ENCODE assay signal across 8 cellular contexts in the genomic region with DNA sequence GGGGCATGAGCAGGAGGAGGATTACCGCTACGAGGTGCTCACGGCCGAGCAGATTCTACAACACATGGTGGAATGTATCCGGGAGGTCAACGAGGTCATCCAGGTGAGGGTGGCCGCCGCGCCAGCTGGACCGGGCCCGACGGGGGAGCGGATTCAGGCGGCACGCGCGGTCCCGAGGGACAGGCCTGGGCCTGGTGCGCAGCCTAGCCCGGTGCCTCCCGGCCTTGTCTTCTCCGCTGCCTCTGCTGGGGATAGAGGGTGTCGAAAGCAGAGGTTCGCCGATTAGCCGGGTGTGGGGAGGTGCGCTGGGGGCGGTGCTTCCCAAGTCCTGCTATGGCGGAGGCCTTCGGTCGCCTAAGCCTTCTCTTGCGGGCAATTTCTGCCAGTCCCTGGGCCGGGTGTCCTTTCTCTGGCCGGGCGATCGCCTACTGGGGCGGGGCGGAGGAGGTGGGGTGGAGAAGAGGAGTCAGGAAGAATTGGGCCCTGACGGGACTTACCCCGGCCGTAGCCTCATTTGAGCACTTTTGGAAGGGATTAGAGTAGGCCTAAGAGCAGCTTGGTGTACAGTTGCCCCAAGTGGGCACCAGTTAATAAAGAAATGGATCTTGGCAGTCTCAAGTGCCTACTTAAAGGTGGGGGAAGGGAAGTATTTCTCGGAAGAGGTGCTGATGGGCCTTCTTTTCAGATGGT. TPM values are rescaled to one million over a fixed set of nuclear protein-coding genes. Genes with fewer than 3 reads are reported as not detected.
DNase-seq lines count a peak whose midpoint lies in the region; ATAC-seq and TF ChIP-seq lines count a peak whose summit lies in the region.

No MANE protein-coding gene starts in this region.

- BruUV-seq in Caco-2 (replicated peaks; lab: Mats Ljungman, UMichigan): no TSS peak

- POLR2A ChIA-PET in Caco-2 (lab: Charles Lee): interaction anchor here (0.6 kb wide), 1 partner anchor 1899 kb away, joined by 5 read pairs; no protein-coding TSS in a partner anchor

- TF ChIP-seq CTCF in Caco-2 (IDR thresholded peaks at IDR 0.05; ENCODE audit: insufficient read depth in 1 of 2, low read depth in 1 of 2, low read length in 1 of 2, severe bottlenecking in 1 of 2, unreplicated experiment in 1 of 2): no peak

- peak overlapping the region; percentile 100 for H3K4me3 ChIP-seq in Caco-2 (ENCODE audit: low read depth, low read length)

- H3K4me1 ChIP-seq in Caco-2: peaks cover 6% of the 10 kb centered on the region; the same call in 1 of the 2 replicates

- peaks cover 7% of the 10 kb centered on the region for H3K4me1 Mint-ChIP-seq in Caco-2 (ENCODE audit: low read depth, unreplicated experiment)
- peaks cover 36 to 45% of the 10 kb centered on the region in 2 donors for H3K4me1 Mint-ChIP-seq in natural killer cell treated with Interleukin-12 subunit alpha and Interleukin-12 subunit beta and Interleukin-15 and Interleukin-18, amount 100 ng/mL, for 72 hours (ENCODE audit: low read depth in 2 of 2)

- CTCF ChIA-PET in Caco-2 (lab: Charles Lee): no interaction called here

- peak; percentile 78 to 82 for DNase-seq in Caco-2
- peak; percentile 63 for DNase-seq in HuH-7 (ENCODE audit: low spot score)
- DNase-seq in RKO (ENCODE audit: low spot score): peak; percentile 79
- peak; percentile 66 to 71 for DNase-seq in activated T-helper 1 cell treated with anti-CD3 and anti-CD28 coated beads, Interleukin-2, amount 50 U/mL, for 16 hours (ENCODE audit: low read depth in 1 of 2, low spot score in 1 of 2)
- peak; percentile 74 for DNase-seq in fibroblast of peridontal ligament (ENCODE audit: extremely low read depth)
- DNase-seq in natural killer cell treated with Interleukin-12 subunit alpha and Interleukin-12 subunit beta and Interleukin-15 and Interleukin-18, amount 100 ng/mL, for 72 hours (ENCODE audit: low spot score): peak; percentile 85
- peak; percentile 79 for DNase-seq in stimulated activated naive CD8-positive, alpha-beta T cell treated with anti-CD3 and anti-CD28 coated beads, Interleukin-15, Interleukin-2, amounts not matched to agents 100 U/mL and 50 U/mL, for 24 hours

- peak; percentile 30 for ATAC-seq in GM21423 (IDR thresholded peaks at IDR 0.05; ENCODE audit: unreplicated experiment)
- ATAC-seq in natural killer cell treated with Interleukin-12 subunit alpha and Interleukin-12 subunit beta and Interleukin-15 and Interleukin-18, amount 100 ng/mL, for 72 hours: peak; percentile 76 to 77
- ATAC-seq in stimulated activated naive CD8-positive, alpha-beta T cell treated with anti-CD3 and anti-CD28 coated beads, Interleukin-15, Interleukin-2, amounts not matched to agents 100 U/mL and 50 U/mL, for 24 hours: peak; percentile 69

- H3K27me3 ChIP-seq in Caco-2 (replicated peaks; ENCODE audit: control insufficient read depth, insufficient read depth, low read length): no peaks in the 10 kb centered on the region

- intact Hi-C loops in Caco-2 (cut with micrococcal nuclease; ENCODE audit: unreplicated experiment): loop anchor here (10.0 kb wide), 2 partner anchors 110 to 130 kb away; no protein-coding TSS in a partner anchor

- peak overlapping the region; percentile 99 for H3K27ac Mint-ChIP-seq in Caco-2 (ENCODE audit: unreplicated experiment)
- peak overlapping the region; percentile 92 to 95 for H3K27ac Mint-ChIP-seq in natural killer cell treated with Interleukin-12 subunit alpha and Interleukin-12 subunit beta and Interleukin-15 and Interleukin-18, amount 100 ng/mL, for 72 hours

- no peaks in the 10 kb centered on the region for H3K9me3 ChIP-seq in Caco-2

- H3K36me3 Mint-ChIP-seq in Caco-2 (ENCODE audit: insufficient read depth, unreplicated experiment): peaks cover 56% of the 10 kb centered on the region
- peaks cover 4% of the 10 kb centered on the region for H3K36me3 Mint-ChIP-seq in natural killer cell treated with Interleukin-12 subunit alpha and Interleukin-12 subunit beta and Interleukin-15 and Interleukin-18, amount 100 ng/mL, for 72 hours

- H3K4me3 Mint-ChIP-seq in Caco-2 (ENCODE audit: unreplicated experiment): peak overlapping the region; percentile 93
- peak overlapping the region; percentile 97 for H3K4me3 Mint-ChIP-seq in natural killer cell treated with Interleukin-12 subunit alpha and Interleukin-12 subunit beta and Interleukin-15 and Interleukin-18, amount 100 ng/mL, for 72 hours

- H3K27me3 Mint-ChIP-seq in Caco-2 (ENCODE audit: insufficient read depth, unreplicated experiment): no peaks in the 10 kb centered on the region
- no peaks in the 10 kb centered on the region for H3K27me3 Mint-ChIP-seq in natural killer cell treated with Interleukin-12 subunit alpha and Interleukin-12 subunit beta and Interleukin-15 and Interleukin-18, amount 100 ng/mL, for 72 hours

- no peaks in the 10 kb centered on the region for H3K9me3 Mint-ChIP-seq in Caco-2 (ENCODE audit: unreplicated experiment)
- no peaks in the 10 kb centered on the region for H3K9me3 Mint-ChIP-seq in natural killer cell treated with Interleukin-12 subunit alpha and Interleukin-12 subunit beta and Interleukin-15 and Interleukin-18, amount 100 ng/mL, for 72 hours

- H3K36me3 ChIP-seq in Caco-2 (ENCODE audit: control insufficient read depth, insufficient read depth, low read length): no peaks in the 10 kb centered on the region

RNA-seq across cellular contexts. Expression of gene ARIH1, which starts 0.9 kb away (rescaled TPM):
- total RNA-seq in Caco-2 (2022): 116 and 126 TPM in 2 replicates
- total RNA-seq in natural killer cell treated with Interleukin-12 subunit alpha and Interleukin-12 subunit beta and Interleukin-15 and Interleukin-18, amount 100 ng/mL, for 72 hours: 100 to 1,000 TPM; 155 to 175 TPM

Comparison
In these comparisons a context has a peak if more than half of its experiments do, and no peak if none do; other contexts are left out.
1. Peak in every context shown above with its lines: DNase-seq, ATAC-seq and H3K4me3 ChIP-seq.